ENCODE assay signal across 10 cellular contexts in the genomic region with DNA sequence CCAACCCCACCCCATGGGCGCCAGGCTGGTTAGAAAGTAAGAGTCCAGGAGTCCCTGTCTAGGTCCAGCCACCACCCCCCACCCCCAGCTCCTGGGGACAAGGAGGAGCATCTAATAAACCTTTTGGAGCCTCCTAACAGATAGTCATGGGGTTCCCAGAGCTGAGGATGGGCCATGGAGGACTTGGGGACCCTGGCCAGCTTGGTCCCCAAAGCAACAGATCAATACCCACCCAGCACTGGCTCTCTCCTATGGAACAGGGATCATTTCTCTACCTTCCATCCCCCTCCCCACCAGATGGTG. TPM values are rescaled to one million over a fixed set of nuclear protein-coding genes. Genes with fewer than 3 reads are reported as not detected.
DNase-seq lines count a peak whose midpoint lies in the region; ATAC-seq and TF ChIP-seq lines count a peak whose summit lies in the region.
"Had no signal": no experiment of that assay in that cellular context is flagged by ENCODE, and none has a peak within 500 bp of the region (broad histone marks: within the 10 kb centered on the region; RNA-seq: fewer than 3 reads in every experiment).

No MANE protein-coding gene starts in this region.

- H3K9me3 ChIP-seq in DND-41 (ENCODE audit: insufficient read depth, low read length, severe bottlenecking) (no peaks in the 10 kb centered on the region), prostate gland (no peaks in the 10 kb centered on the region), GM23248 (ENCODE audit: low read depth) (no peaks in the 10 kb centered on the region)

- H3K36me3 Mint-ChIP-seq in effector memory CD8-positive, alpha-beta T cell (ENCODE audit: insufficient read depth): peaks cover 9% of the 10 kb centered on the region

- H3K9ac ChIP-seq in DND-41 (ENCODE audit: low read depth, low read length) (peak overlapping the region; percentile 51), GM23248 (no peak overlapping the region)

- H3K9me2 ChIP-seq in GM23248 (ENCODE audit: insufficient read depth): no peaks in the 10 kb centered on the region

- no peaks in the 10 kb centered on the region for H3F3A ChIP-seq in GM23248 (ENCODE audit: insufficient read depth)

- WGBS in prostate gland: 71% methylated on average over 1 of the region's 1 CpG
- 70 to 80% methylated on average over 1 of the region's 1 CpG for WGBS in GM23248 (ENCODE audit: low coverage in 1 of 2, low lambda C conversion rate in 2 of 2, missing lambda C conversion rate in 2 of 2), 2 experiments

- peaks cover 34% of the 10 kb centered on the region for H3K36me3 ChIP-seq in DND-41 (ENCODE audit: insufficient read depth, low read length)
- H3K36me3 ChIP-seq in prostate gland: no peaks in the 10 kb centered on the region
- peaks cover under 1% of the 10 kb centered on the region; the same call in 1 of the 2 replicates for H3K36me3 ChIP-seq in GM23248 (ENCODE audit: low read depth)

- no peak overlapping the region for H3K27ac Mint-ChIP-seq in effector memory CD8-positive, alpha-beta T cell

- H3K79me2 ChIP-seq in DND-41 (ENCODE audit: insufficient read depth, low read length) (peaks cover 35% of the 10 kb centered on the region), GM23248 (ENCODE audit: insufficient read depth) (peaks cover 76% of the 10 kb centered on the region)

- DNase-seq in DND-41: no peak
- DNase-seq in LNCaP clone FGC (ENCODE audit: low read depth): no peak
- DNase-seq in effector memory CD8-positive, alpha-beta T cell: no peak
- no peak for DNase-seq in prostate gland (ENCODE audit: low spot score)
- DNase-seq in stimulated activated CD8-positive, alpha-beta memory T cell treated with anti-CD3 and anti-CD28 coated beads, Interleukin-4, amount 100 ng/mL, for 48 hours: no peak
- no peak for DNase-seq in GM23248
- DNase-seq: amniotic stem cell; stimulated activated CD4-positive, alpha-beta T cell treated with anti-CD3 and anti-CD28 coated beads, Interleukin-2, amount 100 ng/mL, for 48 hours had no signal

- ATAC-seq in DND-41 (ENCODE audit: insufficient read depth, low read depth) (peak; percentile 1; the same call in 1 of the 3 replicates), HG03571 (IDR thresholded peaks at IDR 0.05; ENCODE audit: unreplicated experiment) (no peak)
- ATAC-seq in effector memory CD8-positive, alpha-beta T cell (replicated peaks): no peak

- no peaks in the 10 kb centered on the region for H3K9me3 Mint-ChIP-seq in effector memory CD8-positive, alpha-beta T cell

- TF ChIP-seq CTCF in DND-41 (IDR thresholded peaks at IDR 0.05; ENCODE audit: borderline replicate concordance, extremely low read depth, low read length, poor library complexity, severe bottlenecking) (no peak), LNCaP clone FGC (IDR thresholded peaks at IDR 0.05; ENCODE audit: control insufficient read depth, extremely low read depth, insufficient read depth) (no peak), prostate gland (IDR thresholded peaks at IDR 0.05) (no peak)

- H3K4me3 ChIP-seq in DND-41 (ENCODE audit: low read depth in 1 of 2, low read length in 2 of 2): peak overlapping the region in 1 of 2 experiments; percentile 51; a peak in 2 of 4 replicates
- peak overlapping the region; percentile 23; the same call in 1 of the 2 replicates for H3K4me3 ChIP-seq in LNCaP clone FGC (ENCODE audit: low read depth, low read length)
- H3K4me3 ChIP-seq in prostate gland: peak overlapping the region in 1 of 2 donors; percentile 49
- H3K4me3 ChIP-seq in GM23248: no peak overlapping the region

- peak overlapping the region; percentile 70 to 80 for H3K4me3 Mint-ChIP-seq in effector memory CD8-positive, alpha-beta T cell

- H2AFZ ChIP-seq in DND-41 (ENCODE audit: low read depth, low read length) (no peak overlapping the region; the same call in 1 of the 2 replicates), GM23248 (no peak overlapping the region)

- H3K27me3 ChIP-seq in DND-41 (ENCODE audit: insufficient read depth, low read length, poor library complexity) (no peaks in the 10 kb centered on the region), prostate gland (replicated peaks; ENCODE audit: insufficient read depth) (no peaks in the 10 kb centered on the region), GM23248 (replicated peaks; ENCODE audit: insufficient read depth) (no peaks in the 10 kb centered on the region)

- in situ Hi-C loops in GM23248 (cut with MboI): no loop called here

- peaks cover 6% of the 10 kb centered on the region in 2 donors for H3K4me1 Mint-ChIP-seq in effector memory CD8-positive, alpha-beta T cell (ENCODE audit: low read depth in 2 of 2)

- peak overlapping the region; percentile 79 for H3K27ac ChIP-seq in DND-41 (ENCODE audit: low read length)
- peak overlapping the region; percentile 47 to 81 for H3K27ac ChIP-seq in prostate gland
- H3K27ac ChIP-seq in GM23248: no peak overlapping the region

- no peak for TF ChIP-seq POLR2A in prostate gland (IDR thresholded peaks at IDR 0.05)

- intact Hi-C loops in prostate gland (cut with DNase I): no loop called here

- H3K27me3 Mint-ChIP-seq in effector memory CD8-positive, alpha-beta T cell: no peaks in the 10 kb centered on the region

- H3K4me2 ChIP-seq in DND-41 (ENCODE audit: insufficient read depth, low read length): peak overlapping the region; percentile 100
- no peak overlapping the region for H3K4me2 ChIP-seq in GM23248 (ENCODE audit: unreplicated experiment)

- H4K20me1 ChIP-seq in DND-41 (ENCODE audit: insufficient read depth, low read length) (peaks cover 32% of the 10 kb centered on the region), GM23248 (ENCODE audit: insufficient read depth) (no peaks in the 10 kb centered on the region)

- H3K4me1 ChIP-seq in DND-41 (ENCODE audit: insufficient read depth, low read length) (peaks cover 27% of the 10 kb centered on the region), prostate gland (replicated peaks) (peaks cover 21% of the 10 kb centered on the region), GM23248 (ENCODE audit: insufficient read depth) (0 out of 2 replicates have a peak, but pooled peaks cover under 1% of the 10 kb centered on the region)

RNA-seq across cellular contexts. Expression of a gene that starts 9.4 kb away (rescaled TPM):
- total RNA-seq in prostate gland: 100 to 1,000 TPM in 1 of 2 donors, 10 to 100 TPM in 1; 91.7 to 108 TPM
- total RNA-seq in GM23248 (2014; rRNA removed; shearing (Covaris generic)): 82.5 and 96.7 TPM in 2 replicates
- 11.7 and 14.1 TPM in 2 replicates for polyA plus RNA-seq in GM23248 (2016; fragmentation: Nextera tagmentation; extraction: Ambion mirVana)

RNA-seq across cellular contexts. Expression of a gene that starts 10.3 kb away (rescaled TPM):
- total RNA-seq in prostate gland: 10 to 100 TPM; 21.6 to 26.2 TPM
- 1.3 and 1.8 TPM in 2 replicates for total RNA-seq in GM23248 (2014; rRNA removed; shearing (Covaris generic))
- polyA plus RNA-seq in GM23248 (2016; fragmentation: Nextera tagmentation; extraction: Ambion mirVana): 17.1 and 17.4 TPM in 2 replicates

RNA-seq across cellular contexts. Expression of a gene that starts 21.2 kb away (rescaled TPM):
- 10 to 100 TPM; 24.5 to 30.3 TPM for total RNA-seq in prostate gland
- total RNA-seq in GM23248 (2014; rRNA removed; shearing (Covaris generic)): 13.2 and 29.0 TPM in 2 replicates
- 29.6 and 32.3 TPM in 2 replicates for polyA plus RNA-seq in GM23248 (2016; fragmentation: Nextera tagmentation; extraction: Ambion mirVana)

RNA-seq across cellular contexts. Expression of a gene that starts 28.2 kb away (rescaled TPM):
- total RNA-seq in prostate gland: 1 to 10 TPM; 3.5 to 8.4 TPM
- not detected in 2 replicates for total RNA-seq in GM23248 (2014; rRNA removed; shearing (Covaris generic))
- polyA plus RNA-seq in GM23248 (2016; fragmentation: Nextera tagmentation; extraction: Ambion mirVana): not detected in 2 replicates
- total RNA-seq: RPMI7951 had no signal

RNA-seq across cellular contexts. Expression of a gene that starts 30.9 kb away (rescaled TPM):
- total RNA-seq in prostate gland: 10 to 100 TPM; 80.0 to 81.6 TPM
- total RNA-seq in GM23248 (2014; rRNA removed; shearing (Covaris generic)): 78.5 and 82.7 TPM in 2 replicates
- 90.3 and 99.6 TPM in 2 replicates for polyA plus RNA-seq in GM23248 (2016; fragmentation: Nextera tagmentation; extraction: Ambion mirVana)
